19 cellular contexts compared by ENCODE assay signal in genomic region chrX:136319600-136319999, GRCh38. TPM values are rescaled to one million over a fixed set of nuclear protein-coding genes. Genes with fewer than 3 reads are reported as not detected.
"Had no signal": no experiment of that assay in that cellular context is flagged by ENCODE, and none has a peak within 500 bp of the region (broad histone marks: within the 10 kb centered on the region; RNA-seq: fewer than 3 reads in every experiment).

No MANE protein-coding gene starts in this region.

- DNase-seq: Karpas-422, Kasumi-1, MG63, MM.1S, MV-4-11, NCI-H1048, NCI-H187, NCI-H187 treated with DMSO at 0.1 percent for 48 hours, NCI-H2029, NCI-H2029 treated with DMSO at 0.1 percent for 48 hours, NCI-H2081 treated with DMSO at 0.1 percent for 48 hours, NCI-H2107, NCI-H345, NCI-H510A, NCI-H510A treated with DMSO at 0.1 percent for 48 hours had no signal

- H3K4me3 ChIP-seq: MG63 had no signal

- H3K36me3 ChIP-seq: MG63 had no signal

- H3K4me2 ChIP-seq: KMS-11 had no signal

- H3K27ac ChIP-seq: KMS-11 had no signal

- H3K27me3 ChIP-seq: MG63 had no signal

- H3K9me3 ChIP-seq: MG63 had no signal

- H3K9ac ChIP-seq: KMS-11 had no signal

RNA-seq across cellular contexts. Expression of gene ADGRG4, which starts 18.8 kb away (rescaled TPM):
- total RNA-seq: LHCN-M2, MCF 10A, NCI-H460 had no signal
